In genomic region chr1:111730282-111730681, GRCh38 we compare ENCODE assay signal across 25 cellular contexts. TPM values are rescaled to one million over a fixed set of nuclear protein-coding genes. Genes with fewer than 3 reads are reported as not detected.
DNase-seq lines count a peak whose midpoint lies in the region; ATAC-seq, FAIRE-seq and TF ChIP-seq lines count a peak whose summit lies in the region.
"Had no signal": no experiment of that assay in that cellular context is flagged by ENCODE, and none has a peak within 500 bp of the region (broad histone marks: within the 10 kb centered on the region; RNA-seq: fewer than 3 reads in every experiment).

No MANE protein-coding gene starts in this region.

- dilution Hi-C loops in IMR-90 (cut with HindIII; ENCODE audit: low sequenced_read_pairs, unreplicated experiment): no loop called here

- H2AFZ ChIP-seq in IMR-90 (replicated peaks; ENCODE audit: low read length, poor library complexity) (no peak overlapping the region), HepG2 (ENCODE audit: low read length) (no peak overlapping the region)

- H3K4ac ChIP-seq in IMR-90 (ENCODE audit: low read depth, low read length): no peak overlapping the region

- H4K20me1 ChIP-seq in IMR-90 (ENCODE audit: insufficient read depth, low read length) (peaks cover 4% of the 10 kb centered on the region; the same call in 1 of the 2 replicates), HepG2 (ENCODE audit: insufficient read depth, low read length) (no peaks in the 10 kb centered on the region)

- no peak for DNase-seq in IMR-90
- DNase-seq in left kidney (ENCODE audit: low read depth, low spot score): peak; percentile 38
- DNase-seq in gastrocnemius medialis: no peak
- DNase-seq in dorsolateral prefrontal cortex: no peak
- no peak for DNase-seq in HepG2 (ENCODE audit: low spot score)
- DNase-seq: activated CD4-positive, alpha-beta T cell treated with anti-CD3 and anti-CD28 coated beads, Interleukin-2, amount 50 U/mL, for 4 hours; activated CD4-positive, CD25-positive, alpha-beta regulatory T cell; activated naive CD4-positive, alpha-beta T cell treated with anti-CD3 and anti-CD28 coated beads for 36 hours; DMS79; effector memory CD8-positive, alpha-beta T cell; esophagus squamous epithelium; GDM1; NCI-H1417 treated with DMSO at 0.1 percent for 48 hours; NCI-H2081; NCI-H345; NCI-H748 treated with DMSO at 0.1 percent for 48 hours; stimulated activated naive CD8-positive, alpha-beta T cell treated with anti-CD3 and anti-CD28 coated beads, Interleukin-15, amount 100 ng/mL, for 72 hours; T-cell; tibial artery had no signal

- no peak overlapping the region for H3K56ac ChIP-seq in IMR-90 (ENCODE audit: extremely low read depth, insufficient read depth, low read length)

- H2AK5ac ChIP-seq in IMR-90 (ENCODE audit: low read depth, low read length): no peak overlapping the region

- no peak overlapping the region for H3K23ac ChIP-seq in IMR-90 (ENCODE audit: low read depth, low read length)

- 65% methylated on average over 5 of the region's 6 CpGs; no CpG with 5 or more reads in 1 of the 2 experiments for WGBS in IMR-90 (ENCODE audit: extremely low coverage in 2 of 2, insufficient read length in 1 of 2), 2 experiments
- WGBS in HepG2 (ENCODE audit: low lambda C conversion rate): 94% methylated on average over 6 of the region's 6 CpGs

- H3K14ac ChIP-seq in IMR-90 (replicated peaks; ENCODE audit: low read depth, low read length): no peak overlapping the region

- H3K4me2 ChIP-seq in IMR-90 (ENCODE audit: low read depth, low read length) (no peak overlapping the region), HepG2 (ENCODE audit: low read depth, low read length) (no peak overlapping the region)
- H3K4me2 ChIP-seq: BLaER1 had no signal

- CTCF ChIA-PET in IMR-90 (lab: Yijun Ruan, JAX) (no interaction called here), HepG2 (lab: Yijun Ruan, JAX; ENCODE audit: low intra/inter-chr PET ratio, low total read pairs) (no interaction called here)

- in situ Hi-C loops in IMR-90 (cut with MboI; ENCODE audit: low sequenced_read_pairs): no loop called here
- in situ Hi-C loops in gastrocnemius medialis (cut with MboI; ENCODE audit: low sequenced_read_pairs in 4 of 4): no loop called here
- in situ Hi-C loops in HepG2 (cut with HindIII; ENCODE audit: extremely low pct_ligation_motif_present, low pct_unique_long_range_greater_than_20kb): no loop called here

- H3K27me3 ChIP-seq in IMR-90 (ENCODE audit: control insufficient read depth, insufficient read depth, low read length) (no peaks in the 10 kb centered on the region), gastrocnemius medialis (no peaks in the 10 kb centered on the region), dorsolateral prefrontal cortex (no peaks in the 10 kb centered on the region), HepG2 (ENCODE audit: control insufficient read depth in 1 of 2, insufficient read depth in 2 of 2, low read length in 2 of 2) (no peaks in the 10 kb centered on the region)
- H3K27me3 ChIP-seq: adrenal gland, BLaER1, esophagus squamous epithelium, tibial artery had no signal

- H3K36me3 Mint-ChIP-seq in brain: peaks cover 10% of the 10 kb centered on the region
- H3K36me3 Mint-ChIP-seq: T-cell had no signal

- H2BK120ac ChIP-seq in IMR-90 (ENCODE audit: low read depth, low read length): no peak overlapping the region

- H3K9ac ChIP-seq in IMR-90 (ENCODE audit: low read depth, low read length) (no peak overlapping the region), HepG2 (ENCODE audit: insufficient read depth, low read depth, low read length) (no peak overlapping the region)
- H3K9ac ChIP-seq: BLaER1 had no signal

- BruUV-seq in IMR-90 (replicated peaks; lab: Mats Ljungman, UMichigan): no TSS peak
- BruUV-seq in HepG2 (replicated peaks; lab: Mats Ljungman, UMichigan): no TSS peak

- intact Hi-C loops in IMR-90 (cut with micrococcal nuclease): no loop called here
- intact Hi-C loops in gastrocnemius medialis (cut with DNase I; ENCODE audit: low total_unique reads): no loop called here
- intact Hi-C loops in dorsolateral prefrontal cortex (cut with DNase I): no loop called here
- intact Hi-C loops in HepG2 (cut with micrococcal nuclease; ENCODE audit: unreplicated experiment): no loop called here

- no peak overlapping the region for H3K4me3 ChIP-seq in IMR-90 (ENCODE audit: insufficient read depth, low read depth, low read length)
- no peak overlapping the region for H3K4me3 ChIP-seq in gastrocnemius medialis
- no peak overlapping the region for H3K4me3 ChIP-seq in dorsolateral prefrontal cortex
- H3K4me3 ChIP-seq in HepG2 (replicated peaks in 1 of 3; ENCODE audit: insufficient read depth in 1 of 3, low read depth in 2 of 3, low read length in 3 of 3): no peak overlapping the region
- H3K4me3 ChIP-seq: adrenal gland, BLaER1, esophagus squamous epithelium, tibial artery had no signal

- H3K27ac ChIP-seq in IMR-90 (ENCODE audit: insufficient read depth, low read length): no peak overlapping the region
- H3K27ac ChIP-seq in gastrocnemius medialis: peak overlapping the region; percentile 70 to 85 (median 77)
- peak overlapping the region in 24 of 59 donors; percentile 12 to 67 (median 44) for H3K27ac ChIP-seq in dorsolateral prefrontal cortex
- no peak overlapping the region for H3K27ac ChIP-seq in HepG2 (ENCODE audit: extremely low read length, insufficient read depth, low read length)
- H3K27ac ChIP-seq: adrenal gland, BLaER1, tibial artery had no signal

- H3K79me2 ChIP-seq in HepG2 (ENCODE audit: insufficient read depth, low read length): peaks cover 3% of the 10 kb centered on the region

- H3K79me1 ChIP-seq in IMR-90 (ENCODE audit: low read depth in 1 of 2, low read length in 2 of 2): peaks cover 9 to 38% of the 10 kb centered on the region in 2 experiments; a peak in 2 of 4 replicates

- H2BK5ac ChIP-seq in IMR-90 (ENCODE audit: low read depth, low read length, poor library complexity, severe bottlenecking): no peak overlapping the region

- H4K8ac ChIP-seq in IMR-90 (ENCODE audit: low read depth in 2 of 2, low read length in 2 of 2): no peak overlapping the region

- H3K4me1 ChIP-seq in IMR-90 (ENCODE audit: control insufficient read depth, insufficient read depth, low read length) (peaks cover 11% of the 10 kb centered on the region), gastrocnemius medialis (peaks cover 88 to 95% of the 10 kb centered on the region in 2 donors), HepG2 (ENCODE audit: insufficient read depth, low read length) (peaks cover 64% of the 10 kb centered on the region)
- H3K4me1 ChIP-seq: adrenal gland had no signal

- ATAC-seq in IMR-90 (ENCODE audit: low read depth): no peak
- ATAC-seq in gastrocnemius medialis: no peak
- no peak for ATAC-seq in GM21526 (IDR thresholded peaks at IDR 0.05; ENCODE audit: low FRiP score, unreplicated experiment)
- ATAC-seq in HepG2: no peak
- ATAC-seq: effector memory CD8-positive, alpha-beta T cell; stimulated activated naive CD8-positive, alpha-beta T cell treated with anti-CD3 and anti-CD28 coated beads, Interleukin-15, amount 100 ng/mL, for 72 hours; T-cell had no signal

- H3K27me3 Mint-ChIP-seq in brain: no peaks in the 10 kb centered on the region
- H3K27me3 Mint-ChIP-seq: effector memory CD8-positive, alpha-beta T cell; stimulated activated naive CD8-positive, alpha-beta T cell treated with anti-CD3 and anti-CD28 coated beads, Interleukin-15, amount 100 ng/mL, for 72 hours; T-cell had no signal

- no peak overlapping the region for H4K5ac ChIP-seq in IMR-90 (ENCODE audit: low read depth, low read length)

- no peak for TF ChIP-seq RAD21 in IMR-90 (IDR thresholded peaks at IDR 0.05; ENCODE audit: low read length)
- no peak for TF ChIP-seq RAD21 in HepG2 (CRISPR knock-in tag; IDR thresholded peaks at IDR 0.05)

- H3K27ac Mint-ChIP-seq in brain: peak overlapping the region in 4 of 5 experiments; percentile 26 to 77 (median 64)
- H3K27ac Mint-ChIP-seq: activated naive CD4-positive, alpha-beta T cell treated with anti-CD3 and anti-CD28 coated beads for 36 hours; activated T-helper 1 cell treated with anti-CD3 and anti-CD28 coated beads, Interleukin-12 subunit alpha, Interleukin-12 subunit beta, Interleukin-2, Interleukin-4 antibody, amounts not matched to agents 30 ng/mL and 10 ng/mL and 1 ng/mL, durations not matched to agents 14 hours and 24 hours and 36 hours; stimulated activated naive CD8-positive, alpha-beta T cell treated with anti-CD3 and anti-CD28 coated beads, Interleukin-15, amount 100 ng/mL, for 72 hours; T-cell had no signal

- H3K4me1 Mint-ChIP-seq in brain: peaks cover 43% of the 10 kb centered on the region

- H3K9me3 ChIP-seq in IMR-90 (ENCODE audit: control insufficient read depth, insufficient read depth, low read length) (no peaks in the 10 kb centered on the region), gastrocnemius medialis (no peaks in the 10 kb centered on the region), HepG2 (ENCODE audit: low read length) (no peaks in the 10 kb centered on the region)
- H3K9me3 ChIP-seq: adrenal gland, BLaER1, esophagus squamous epithelium, tibial artery had no signal

- H4K91ac ChIP-seq in IMR-90 (ENCODE audit: insufficient read depth, low read depth, low read length): no peak overlapping the region

- no peaks in the 10 kb centered on the region for H3K9me3 Mint-ChIP-seq in brain
- H3K9me3 Mint-ChIP-seq: activated naive CD4-positive, alpha-beta T cell treated with anti-CD3 and anti-CD28 coated beads for 36 hours; activated T-helper 1 cell treated with anti-CD3 and anti-CD28 coated beads, Interleukin-12 subunit alpha, Interleukin-12 subunit beta, Interleukin-2, Interleukin-4 antibody, amounts not matched to agents 30 ng/mL and 10 ng/mL and 1 ng/mL, durations not matched to agents 14 hours and 24 hours and 36 hours; effector memory CD8-positive, alpha-beta T cell; stimulated activated naive CD8-positive, alpha-beta T cell treated with anti-CD3 and anti-CD28 coated beads, Interleukin-15, amount 100 ng/mL, for 72 hours; T-cell had no signal

- FAIRE-seq in HepG2 (lab: Jason Lieb, UNC): no peak
- FAIRE-seq: islet of Langerhans had no signal

- POLR2A ChIA-PET in IMR-90 (lab: Charles Lee; ENCODE audit: unreplicated experiment): no interaction called here
- POLR2A ChIA-PET in HepG2 (lab: Yijun Ruan, JAX): interaction anchor here (0.5 kb wide), 1 partner anchor 42 kb away, joined by 3 read pairs; no protein-coding TSS in a partner anchor

- H3K4me3 Mint-ChIP-seq in brain: peak overlapping the region in 2 of 5 experiments; percentile 7 to 36
- H3K4me3 Mint-ChIP-seq: activated naive CD4-positive, alpha-beta T cell treated with anti-CD3 and anti-CD28 coated beads for 36 hours; activated T-helper 1 cell treated with anti-CD3 and anti-CD28 coated beads, Interleukin-12 subunit alpha, Interleukin-12 subunit beta, Interleukin-2, Interleukin-4 antibody, amounts not matched to agents 30 ng/mL and 10 ng/mL and 1 ng/mL, durations not matched to agents 14 hours and 24 hours and 36 hours; effector memory CD8-positive, alpha-beta T cell; stimulated activated naive CD8-positive, alpha-beta T cell treated with anti-CD3 and anti-CD28 coated beads, Interleukin-15, amount 100 ng/mL, for 72 hours; T-cell had no signal

- H2AK9ac ChIP-seq in IMR-90 (replicated peaks; ENCODE audit: low read depth, low read length, poor library complexity): no peak overlapping the region

- H3K18ac ChIP-seq in IMR-90 (ENCODE audit: low read depth, low read length): no peak overlapping the region

- H3K36me3 ChIP-seq in IMR-90 (ENCODE audit: control insufficient read depth, insufficient read depth, low read length) (peaks cover 5% of the 10 kb centered on the region; the same call in 1 of the 2 replicates), gastrocnemius medialis (no peaks in the 10 kb centered on the region), HepG2 (replicated peaks in 1 of 2; ENCODE audit: control insufficient read depth in 1 of 2, insufficient read depth in 2 of 2, low read length in 2 of 2) (0 out of 5 replicates have a peak, but pooled peaks cover 0 to 2% of the 10 kb centered on the region in 2 experiments)
- H3K36me3 ChIP-seq: adrenal gland, BLaER1 had no signal

- TF ChIP-seq EP300 in HepG2 (IDR thresholded peaks at IDR 0.05; ENCODE audit: low read depth in 2 of 2, low read length in 2 of 2) (no peak), HepG2 (CRISPR knock-in tag; IDR thresholded peaks at IDR 0.05; ENCODE audit: borderline replicate concordance) (no peak)

- H2BK20ac ChIP-seq in IMR-90 (ENCODE audit: low read depth, low read length): no peak overlapping the region

- no peak overlapping the region for H2BK15ac ChIP-seq in IMR-90 (ENCODE audit: low read depth, low read length)

- TF ChIP-seq CTCF in IMR-90 (conservative IDR thresholded peaks at IDR 0.05; ENCODE audit: low read depth, low read length) (no peak), brain (conservative IDR thresholded peaks at IDR 0.05) (no peak), gastrocnemius medialis (IDR thresholded peaks at IDR 0.05 in 4 of 5, conservative IDR thresholded peaks at IDR 0.05 in 1 of 5) (no peak), dorsolateral prefrontal cortex (IDR thresholded peaks at IDR 0.05 in 54 of 56, conservative IDR thresholded peaks at IDR 0.05 in 2 of 56; ENCODE audit: low read depth in 1 of 56, partially characterized antibody in 56 of 56) (no peak), HepG2 (CRISPR knock-in tag; IDR thresholded peaks at IDR 0.05) (no peak)

- peaks cover 12% of the 10 kb centered on the region for H3K9me1 ChIP-seq in IMR-90 (ENCODE audit: insufficient read depth, low read length)

- TF ChIP-seq POLR2A in IMR-90 (IDR thresholded peaks at IDR 0.05; ENCODE audit: low read depth, low read length) (no peak), gastrocnemius medialis (IDR thresholded peaks at IDR 0.05) (no peak), HepG2 (IDR thresholded peaks at IDR 0.05; ENCODE audit: insufficient read depth in 1 of 2, low read depth in 2 of 2, low read length in 2 of 2) (no peak)

RNA-seq across cellular contexts. Expression of gene INKA2, which starts 8.9 kb away (rescaled TPM):
- 1.7 and 2.2 TPM in 2 replicates for total RNA-seq in IMR-90 (2012; rRNA removed)
- polyA plus RNA-seq in IMR-90 (2012; rRNA removed): 1.3 and 2.6 TPM in 2 replicates
- 0.66 and 2.2 TPM in 2 replicates for polyA plus RNA-seq in IMR-90 (2012; cell fraction: cytosol; rRNA removed)
- 2.8 and 5.6 TPM in 2 replicates for polyA plus RNA-seq in IMR-90 (2012; cell fraction: nucleus; rRNA removed; ENCODE audit: low replicate concordance)
- polyA plus RNA-seq in brain (ENCODE audit: insufficient read depth, low read depth, low replicate concordance): 20.5 TPM
- 10 to 100 TPM in 1 of 4 donors, 1 to 10 TPM in 3; 4.7 to 11.8 (median 5.1) TPM for total RNA-seq in gastrocnemius medialis
- 10 to 100 TPM; 14.0 to 81.6 (median 44.7) TPM for total RNA-seq in dorsolateral prefrontal cortex
- 4.6 and 6.1 TPM in 2 replicates for total RNA-seq in HepG2 (2016; rRNA removed; fragmentation: Illumina TruSeq; extraction: Trizol)
- 0.61 and 1.2 TPM in 2 replicates for total RNA-seq in HepG2 (2016; cell fraction: cytosol; rRNA removed; fragmentation: Illumina TruSeq; extraction: Trizol; ENCODE audit: low read depth)
- 4.0 and 4.3 TPM in 2 replicates for total RNA-seq in HepG2 (2016; cell fraction: insoluble cytoplasmic fraction; rRNA removed; fragmentation: Illumina TruSeq; extraction: Trizol)
- total RNA-seq in HepG2 (2016; cell fraction: membrane; rRNA removed; fragmentation: Illumina TruSeq; extraction: Trizol): 2.5 and 2.9 TPM in 2 replicates
- 4.0 and 4.7 TPM in 2 replicates for total RNA-seq in HepG2 (2016; cell fraction: nucleus; rRNA removed; fragmentation: Illumina TruSeq; extraction: Trizol)
- 2.6 TPM in 2 replicates for polyA plus RNA-seq in HepG2 (2011; rRNA removed)
- polyA plus RNA-seq in HepG2 (2011; cell fraction: cytosol; rRNA removed): 1.3 TPM in 2 replicates
- 2.5 and 3.6 TPM in 2 replicates for polyA plus RNA-seq in HepG2 (2011; cell fraction: nucleus; rRNA removed)
- 1.7 and 2.4 TPM in 2 replicates for polyA plus RNA-seq in HepG2 (2012)
- 0.77 and 1.1 TPM in 2 replicates for polyA plus RNA-seq in HepG2 (2016; cell fraction: cytosol; fragmentation: Illumina TruSeq; extraction: Trizol; ENCODE audit: low read depth)
- polyA plus RNA-seq in HepG2 (2016; cell fraction: insoluble cytoplasmic fraction; fragmentation: Illumina TruSeq; extraction: Trizol; ENCODE audit: low read depth): 2.2 and 3.8 TPM in 2 replicates
- 1.9 and 2.0 TPM in 2 replicates for polyA plus RNA-seq in HepG2 (2016; cell fraction: membrane; fragmentation: Illumina TruSeq; extraction: Trizol; ENCODE audit: low read depth)
- 6.2 and 10.3 TPM in 2 replicates for polyA plus RNA-seq in HepG2 (2016; cell fraction: nucleus; fragmentation: Illumina TruSeq; extraction: Trizol; ENCODE audit: insufficient read depth, low read depth)
- polyA minus RNA-seq in HepG2 (2011; rRNA and poly(A)+ RNA removed; ENCODE audit: low replicate concordance): 4.9 and 8.9 TPM in 2 replicates
- 1.6 TPM in 1 of 2 replicates, not detected in the other for polyA minus RNA-seq in HepG2 (2011; cell fraction: cytosol; rRNA and poly(A)+ RNA removed)
- 6.2 and 9.3 TPM in 2 replicates for polyA minus RNA-seq in HepG2 (2011; cell fraction: nucleus; rRNA and poly(A)+ RNA removed)

RNA-seq across cellular contexts. Expression of gene DDX20, which starts 25.4 kb away (rescaled TPM):
- total RNA-seq in IMR-90 (2012; rRNA removed) (10.9 and 14.2 TPM in 2 replicates), gastrocnemius medialis (10 to 100 TPM; 22.2 to 32.9 (median 29.2) TPM), dorsolateral prefrontal cortex (10 to 100 TPM in 38 of 120 experiments, 1 to 10 TPM in 82; 4.2 to 18.7 (median 8.9) TPM), HepG2 (2016; rRNA removed; fragmentation: Illumina TruSeq; extraction: Trizol) (14.3 and 20.0 TPM in 2 replicates)
- polyA plus RNA-seq in IMR-90 (2012; rRNA removed) (4.4 and 5.7 TPM in 2 replicates), brain (ENCODE audit: insufficient read depth, low read depth, low replicate concordance) (3.9 TPM), HepG2 (2011; rRNA removed) (3.2 and 4.0 TPM in 2 replicates)
- polyA plus RNA-seq in IMR-90 (2012; cell fraction: cytosol; rRNA removed): 1.1 and 1.5 TPM in 2 replicates
- 3.2 and 8.6 TPM in 2 replicates for polyA plus RNA-seq in IMR-90 (2012; cell fraction: nucleus; rRNA removed; ENCODE audit: low replicate concordance)
- total RNA-seq in HepG2 (2016; cell fraction: cytosol; rRNA removed; fragmentation: Illumina TruSeq; extraction: Trizol; ENCODE audit: low read depth): 1.8 and 2.2 TPM in 2 replicates
- 13.8 and 19.4 TPM in 2 replicates for total RNA-seq in HepG2 (2016; cell fraction: insoluble cytoplasmic fraction; rRNA removed; fragmentation: Illumina TruSeq; extraction: Trizol)
- 5.0 and 6.5 TPM in 2 replicates for total RNA-seq in HepG2 (2016; cell fraction: membrane; rRNA removed; fragmentation: Illumina TruSeq; extraction: Trizol)
- 13.8 TPM in 2 replicates for total RNA-seq in HepG2 (2016; cell fraction: nucleus; rRNA removed; fragmentation: Illumina TruSeq; extraction: Trizol)
- 1.7 and 2.4 TPM in 2 replicates for polyA plus RNA-seq in HepG2 (2011; cell fraction: cytosol; rRNA removed)
- polyA plus RNA-seq in HepG2 (2011; cell fraction: nucleus; rRNA removed): 4.0 and 5.2 TPM in 2 replicates
- 4.6 and 6.6 TPM in 2 replicates for polyA plus RNA-seq in HepG2 (2012)
- polyA plus RNA-seq in HepG2 (2016; cell fraction: cytosol; fragmentation: Illumina TruSeq; extraction: Trizol; ENCODE audit: low read depth): 0.71 and 0.80 TPM in 2 replicates
- polyA plus RNA-seq in HepG2 (2016; cell fraction: insoluble cytoplasmic fraction; fragmentation: Illumina TruSeq; extraction: Trizol; ENCODE audit: low read depth): 13.4 and 14.2 TPM in 2 replicates
- 1.7 and 2.0 TPM in 2 replicates for polyA plus RNA-seq in HepG2 (2016; cell fraction: membrane; fragmentation: Illumina TruSeq; extraction: Trizol; ENCODE audit: low read depth)
- 14.9 and 15.2 TPM in 2 replicates for polyA plus RNA-seq in HepG2 (2016; cell fraction: nucleus; fragmentation: Illumina TruSeq; extraction: Trizol; ENCODE audit: insufficient read depth, low read depth)
- polyA minus RNA-seq in HepG2 (2011; rRNA and poly(A)+ RNA removed; ENCODE audit: low replicate concordance): 5.0 and 17.2 TPM in 2 replicates
- polyA minus RNA-seq in HepG2 (2011; cell fraction: cytosol; rRNA and poly(A)+ RNA removed): 4.1 and 4.2 TPM in 2 replicates
- 15.5 and 16.4 TPM in 2 replicates for polyA minus RNA-seq in HepG2 (2011; cell fraction: nucleus; rRNA and poly(A)+ RNA removed)

Comparison
In these comparisons a context has a peak if more than half of its experiments do, and no peak if none do; other contexts are left out.
1. H3K27ac ChIP-seq: peak in gastrocnemius medialis (4 of 4); none in IMR-90 (single experiment) and HepG2 (single experiment).